ENCODE assay signal across 25 cellular contexts in the genomic region with DNA sequence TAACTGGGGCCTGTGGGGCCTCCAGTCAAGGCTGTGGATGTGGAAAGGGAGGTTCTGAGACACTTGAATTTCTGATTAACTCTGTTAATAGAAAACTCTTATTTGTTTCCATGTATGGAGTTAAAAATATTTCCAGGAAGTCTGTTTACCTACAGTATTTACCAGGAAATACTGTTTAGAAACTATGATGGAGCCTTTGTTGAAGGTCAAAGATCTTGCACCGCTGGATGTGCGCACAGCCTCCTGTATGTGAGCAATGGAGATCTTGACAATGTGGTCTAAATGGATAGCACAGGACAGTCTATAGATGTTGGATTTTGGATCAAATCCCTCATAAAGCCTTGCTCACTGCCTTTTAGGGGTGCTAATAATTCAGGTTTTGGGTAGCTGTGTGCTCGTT.
"Had no signal": no experiment of that assay in that cellular context is flagged by ENCODE, and none has a peak within 500 bp of the region (broad histone marks: within the 10 kb centered on the region; RNA-seq: fewer than 3 reads in every experiment).

No MANE protein-coding gene starts in this region.

- H3K9me3 ChIP-seq: adrenal gland had no signal

- H3K36me3 ChIP-seq: adrenal gland had no signal

- H3K4me3 ChIP-seq: adrenal gland had no signal

- H3K27me3 Mint-ChIP-seq: activated CD4-positive, alpha-beta memory T cell treated with anti-CD3 and anti-CD28 coated beads, Interleukin-2, amount 10 ng/mL, durations not matched to agents 7 days and 5 days had no signal

- DNase-seq: activated CD4-positive, alpha-beta memory T cell treated with anti-CD3 and anti-CD28 coated beads, Interleukin-2, amount 10 ng/mL, durations not matched to agents 7 days and 5 days; activated CD4-positive, alpha-beta T cell treated with anti-CD3 and anti-CD28 coated beads for 48 hours; activated CD4-positive, CD25-positive, alpha-beta regulatory T cell treated with anti-CD3 and anti-CD28 coated beads, Interleukin-2, amount 50 U/mL, for 72 hours; activated naive CD4-positive, alpha-beta T cell treated with anti-CD3 and anti-CD28 coated beads, Interleukin-2, amount 50 U/mL, for 16 hours; activated naive CD8-positive, alpha-beta T cell treated with anti-CD3 and anti-CD28 coated beads, Interleukin-2, amount 10 ng/mL, durations not matched to agents 7 days and 5 days; activated T-cell treated with anti-CD3 and anti-CD28 coated beads for 4 hours; activated T-cell treated with anti-CD3 and anti-CD28 coated beads, Interleukin-2, amount 50 U/mL, for 48 hours; adrenal gland; anterior cingulate cortex; central memory CD4-positive, alpha-beta T cell; NCI-H1092; NCI-H1417; NCI-H1930; NCI-H2171 treated with DMSO at 0.1 percent for 48 hours; NCI-H345; NCI-H510A; NCI-H526 treated with DMSO at 0.1 percent for 48 hours; NCI-H82; NK-92 treated with Interleukin-12 subunit alpha and Interleukin-12 subunit beta, amount 100 ng/mL, for 24 hours; PC-3; SHP77 had no signal

- FAIRE-seq: RCC 7860 had no signal

- H3K36me3 Mint-ChIP-seq: activated naive CD8-positive, alpha-beta T cell treated with anti-CD3 and anti-CD28 coated beads, Interleukin-2, amount 10 ng/mL, durations not matched to agents 7 days and 5 days; WTC11 had no signal

- H3K9ac ChIP-seq: KMS-11 had no signal

- H3K27ac Mint-ChIP-seq: activated CD4-positive, alpha-beta memory T cell treated with anti-CD3 and anti-CD28 coated beads, Interleukin-2, amount 10 ng/mL, durations not matched to agents 7 days and 5 days; activated naive CD8-positive, alpha-beta T cell treated with anti-CD3 and anti-CD28 coated beads, Interleukin-2, amount 10 ng/mL, durations not matched to agents 7 days and 5 days; T-helper 1 cell treated with Interleukin-12 subunit alpha and Interleukin-12 subunit beta and Interleukin-4 antibody, amounts not matched to agents 30 μg/mL and 1 μg/mL, for 36 hours; WTC11 had no signal

- H3K4me1 Mint-ChIP-seq: activated CD4-positive, alpha-beta memory T cell treated with anti-CD3 and anti-CD28 coated beads, Interleukin-2, amount 10 ng/mL, durations not matched to agents 7 days and 5 days; activated naive CD8-positive, alpha-beta T cell treated with anti-CD3 and anti-CD28 coated beads, Interleukin-2, amount 10 ng/mL, durations not matched to agents 7 days and 5 days had no signal

- H3K27ac ChIP-seq: adrenal gland, KMS-11 had no signal

- H3K4me1 ChIP-seq: adrenal gland had no signal

- H3K27me3 ChIP-seq: adrenal gland had no signal

- H3K4me2 ChIP-seq: KMS-11 had no signal

- H3K4me3 Mint-ChIP-seq: activated CD4-positive, alpha-beta memory T cell treated with anti-CD3 and anti-CD28 coated beads, Interleukin-2, amount 10 ng/mL, durations not matched to agents 7 days and 5 days; activated naive CD8-positive, alpha-beta T cell treated with anti-CD3 and anti-CD28 coated beads, Interleukin-2, amount 10 ng/mL, durations not matched to agents 7 days and 5 days; T-helper 1 cell treated with Interleukin-12 subunit alpha and Interleukin-12 subunit beta and Interleukin-4 antibody, amounts not matched to agents 30 μg/mL and 1 μg/mL, for 36 hours; WTC11 had no signal

- H3K9me3 Mint-ChIP-seq: T-helper 1 cell treated with Interleukin-12 subunit alpha and Interleukin-12 subunit beta and Interleukin-4 antibody, amounts not matched to agents 30 μg/mL and 1 μg/mL, for 36 hours had no signal
